19 cellular contexts compared by ENCODE assay signal in the genomic region with DNA sequence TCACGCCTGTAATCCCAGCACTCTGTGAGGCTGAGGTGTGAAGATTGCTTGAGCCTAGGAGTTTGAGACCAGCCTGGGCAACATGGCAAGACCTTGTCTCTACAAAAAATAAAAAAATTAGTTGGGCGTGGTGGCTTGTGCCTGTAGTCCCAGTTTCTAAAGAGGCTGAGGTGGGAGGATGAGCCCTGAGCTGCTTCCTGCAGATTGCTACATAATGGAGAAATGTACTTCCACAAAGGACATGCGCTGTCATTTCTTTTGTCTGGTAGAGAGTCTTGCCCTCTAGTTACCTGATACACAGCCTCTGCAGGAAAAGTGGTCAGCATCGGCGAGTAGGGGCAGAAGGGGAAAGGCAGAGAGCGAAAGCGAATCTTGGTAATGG. TPM values are rescaled to one million over a fixed set of nuclear protein-coding genes. Genes with fewer than 3 reads are reported as not detected.
DNase-seq lines count a peak whose midpoint lies in the region; ATAC-seq, FAIRE-seq and TF ChIP-seq lines count a peak whose summit lies in the region.
"Had no signal": no experiment of that assay in that cellular context is flagged by ENCODE, and none has a peak within 500 bp of the region (broad histone marks: within the 10 kb centered on the region; RNA-seq: fewer than 3 reads in every experiment).

No MANE protein-coding gene starts in this region.

- H3K4me3 Mint-ChIP-seq in activated CD4-positive, alpha-beta memory T cell treated with anti-CD3 and anti-CD28 coated beads for 36 hours, result no peak overlapping the region
- H3K4me3 Mint-ChIP-seq: H9 had no signal

- intact Hi-C loops in kidney (cut with DNase I), result no loop called here
- intact Hi-C loops in activated CD4-positive, alpha-beta memory T cell treated with anti-CD3 and anti-CD28 coated beads for 36 hours (cut with micrococcal nuclease), result no loop called here

- no peak overlapping the region for H3K27ac Mint-ChIP-seq in activated CD4-positive, alpha-beta memory T cell treated with anti-CD3 and anti-CD28 coated beads for 36 hours

- no peak overlapping the region for H3K4me3 ChIP-seq in kidney (ENCODE audit: low read length in 2 of 2)
- H3K4me3 ChIP-seq in neutrophil (ENCODE audit: low read depth in 1 of 2, low read length in 1 of 2), result no peak overlapping the region
- H3K4me3 ChIP-seq: BLaER1 treated with 17β-estradiol and CSF1 and Interleukin-3, amounts not matched to agents 10 nM and 100 nM had no signal

- H3K27me3 Mint-ChIP-seq in activated CD4-positive, alpha-beta memory T cell treated with anti-CD3 and anti-CD28 coated beads for 36 hours, result no peaks in the 10 kb centered on the region

- CTCF ChIA-PET in RWPE1 (lab: Yijun Ruan, JAX), result interaction anchor here (0.5 kb wide), 1 partner anchor 352 kb away, joined by 4 read pairs; no protein-coding TSS in a partner anchor
- CTCF ChIA-PET in activated CD4-positive, alpha-beta memory T cell treated with anti-CD3 and anti-CD28 coated beads for 36 hours (lab: Charles Lee), result no interaction called here

- no peak for ATAC-seq in GM18861 (IDR thresholded peaks at IDR 0.05; ENCODE audit: unreplicated experiment)

- POLR2A ChIA-PET in RWPE1 (lab: Yijun Ruan, JAX; ENCODE audit: low non-redundant PET), result no interaction called here
- POLR2A ChIA-PET in activated CD4-positive, alpha-beta memory T cell treated with anti-CD3 and anti-CD28 coated beads for 36 hours (lab: Charles Lee), result no interaction called here

- H3K9me3 Mint-ChIP-seq in activated CD4-positive, alpha-beta memory T cell treated with anti-CD3 and anti-CD28 coated beads for 36 hours, result no peaks in the 10 kb centered on the region
- H3K9me3 Mint-ChIP-seq: H9 had no signal

- H3K4me1 ChIP-seq in kidney (ENCODE audit: control insufficient read depth in 1 of 2, insufficient read depth in 1 of 2, low read depth in 1 of 2, low read length in 2 of 2) (peaks cover 7 to 15% of the 10 kb centered on the region in 2 donors), neutrophil (ENCODE audit: control insufficient read depth in 1 of 2, insufficient read depth in 1 of 2, low read depth in 1 of 2, low read length in 1 of 2) (peaks cover 21 to 23% of the 10 kb centered on the region in 2 experiments)

- FAIRE-seq in kidney (lab: Jason Lieb, UNC), result no peak
- FAIRE-seq: GM12892, GM18507 had no signal

- TF ChIP-seq CTCF in RWPE1 (conservative IDR thresholded peaks at IDR 0.05; ENCODE audit: low read depth), result no peak
- TF ChIP-seq CTCF in kidney (IDR thresholded peaks at IDR 0.05; ENCODE audit: borderline replicate concordance, extremely low read depth, insufficient read depth), result no peak
- no peak for TF ChIP-seq CTCF in neutrophil (IDR thresholded peaks at IDR 0.05)

- peaks cover 26% of the 10 kb centered on the region for H3K36me3 Mint-ChIP-seq in activated CD4-positive, alpha-beta memory T cell treated with anti-CD3 and anti-CD28 coated beads for 36 hours

- H3K9ac ChIP-seq in kidney (ENCODE audit: low read length in 2 of 2), result no peak overlapping the region
- H3K9ac ChIP-seq: SK-N-SH had no signal

- no peaks in the 10 kb centered on the region for H3K4me1 Mint-ChIP-seq in activated CD4-positive, alpha-beta memory T cell treated with anti-CD3 and anti-CD28 coated beads for 36 hours (ENCODE audit: low read depth)
- H3K4me1 Mint-ChIP-seq: H9 had no signal

- peaks cover 17 to 35% of the 10 kb centered on the region in 2 donors for H3K36me3 ChIP-seq in kidney (ENCODE audit: control insufficient read depth in 1 of 2, insufficient read depth in 2 of 2, low read length in 2 of 2)
- H3K36me3 ChIP-seq in neutrophil, result no peaks in the 10 kb centered on the region

- H3K9me3 ChIP-seq in kidney (ENCODE audit: control insufficient read depth in 1 of 2, low read length in 2 of 2), result no peaks in the 10 kb centered on the region
- no peaks in the 10 kb centered on the region for H3K9me3 ChIP-seq in neutrophil
- H3K9me3 ChIP-seq: BLaER1 treated with 17β-estradiol and CSF1 and Interleukin-3, amounts not matched to agents 10 nM and 100 nM; SK-N-SH had no signal

- no peaks in the 10 kb centered on the region for H3K27me3 ChIP-seq in neutrophil
- H3K27me3 ChIP-seq: BLaER1 treated with 17β-estradiol and CSF1 and Interleukin-3, amounts not matched to agents 10 nM and 100 nM had no signal

- H3K27ac ChIP-seq in RWPE1, result peak overlapping the region; percentile 3; the same call in 1 of the 2 replicates
- peak overlapping the region; percentile 43 to 48 for H3K27ac ChIP-seq in kidney (ENCODE audit: low read depth in 2 of 2, low read length in 2 of 2)
- H3K27ac ChIP-seq in neutrophil, result peak overlapping the region; percentile 59

- DNase-seq in CD1c-positive myeloid dendritic cell (ENCODE audit: extremely low spot score) (peak; percentile 45), RWPE1 (ENCODE audit: low spot score) (no peak), kidney (peak; percentile 10), SKM-1 treated with dmso at 0.1 percent for 144 hours (lab: John Stamatoyannopoulos, UW; ENCODE audit: unreplicated experiment) (no peak)
- DNase-seq in activated CD4-positive, alpha-beta memory T cell treated with anti-CD3 and anti-CD28 coated beads for 36 hours, result no peak
- DNase-seq: DMS79, H9, IMR-90, NCI-H1092 treated with DMSO at 0.1 percent for 48 hours, NCI-H2081, NCI-H510A, NCI-H774, SHP77 treated with DMSO at 0.1 percent for 48 hours, SK-N-SH had no signal

RNA-seq across cellular contexts. Expression of gene GGA2, which starts 18.3 kb away (rescaled TPM):
- total RNA-seq in kidney, result 79.9 TPM
- 43.5 TPM for polyA plus RNA-seq in kidney (ENCODE audit: insufficient read depth, low read depth, low replicate concordance)
- total RNA-seq in activated CD4-positive, alpha-beta memory T cell treated with anti-CD3 and anti-CD28 coated beads for 36 hours, result 10 to 100 TPM; 73.3 to 75.1 TPM

RNA-seq across cellular contexts. Expression of gene EARS2, which starts 28.5 kb away (rescaled TPM):
- total RNA-seq in kidney, result 21.6 TPM
- 30.4 TPM for polyA plus RNA-seq in kidney (ENCODE audit: insufficient read depth, low read depth, low replicate concordance)
- total RNA-seq in activated CD4-positive, alpha-beta memory T cell treated with anti-CD3 and anti-CD28 coated beads for 36 hours, result 10 to 100 TPM; 21.6 to 23.6 TPM

RNA-seq across cellular contexts. Expression of gene UBFD1, which starts 28.9 kb away (rescaled TPM):
- 52.8 TPM for total RNA-seq in kidney
- 20.8 TPM for polyA plus RNA-seq in kidney (ENCODE audit: insufficient read depth, low read depth, low replicate concordance)
- 10 to 100 TPM; 53.9 to 54.4 TPM for total RNA-seq in activated CD4-positive, alpha-beta memory T cell treated with anti-CD3 and anti-CD28 coated beads for 36 hours

Comparison
In these comparisons a context has a peak if more than half of its experiments do, and no peak if none do; other contexts are left out.
1. DNase-seq: peak in CD1c-positive myeloid dendritic cell (single experiment) and kidney (single experiment); none in RWPE1 (single experiment), SKM-1 treated with dmso at 0.1 percent for 144 hours (single experiment) and activated CD4-positive, alpha-beta memory T cell treated with anti-CD3 and anti-CD28 coated beads for 36 hours (single experiment).
2. H3K27ac ChIP-seq: peak in every context shown above with its lines; median percentile 59 in neutrophil; 46 in kidney; 3 in RWPE1.